ENCODE assay signal across 1 cellular context in genomic region chr19:3029070-3029923, GRCh38.
TF ChIP-seq lines count a peak whose summit lies in the region.

Gene TLE2 (minus strand): TSS chr19:3029280. CDS start chr19:3028904, 376 bp downstream.

TF ChIP-seq in GM12878, 131 proteins besides CTCF, POLR2A, EP300 and RAD21 (continued from another document):
- TF ChIP-seq ZBTB40 (IDR thresholded peaks at IDR 0.05; ENCODE audit: borderline replicate concordance) (no peak), ZNF207 (IDR thresholded peaks at IDR 0.05; ENCODE audit: borderline replicate concordance) (no peak), NBN (IDR thresholded peaks at IDR 0.05) (no peak), HDAC6 (IDR thresholded peaks at IDR 0.05; ENCODE audit: unreplicated experiment) (no peak), KLF5 (IDR thresholded peaks at IDR 0.05; ENCODE audit: partially characterized antibody) (no peak), PAX8 (IDR thresholded peaks at IDR 0.05) (no peak)
